ENCODE assay signal across 1 cellular context in genomic region chr19:16773259-16773658, GRCh38.
TF ChIP-seq lines count a peak whose summit lies in the region.

No MANE protein-coding gene starts in this region.

TF ChIP-seq in GM12878, 131 proteins besides CTCF, POLR2A, EP300 and RAD21:
- no peak for TF ChIP-seq NFIC (IDR thresholded peaks at IDR 0.05; ENCODE audit: low read depth, low read length)
- no peak for TF ChIP-seq ZZZ3 (IDR thresholded peaks at IDR 0.05; ENCODE audit: control insufficient read depth, insufficient read length, low read depth)
- no peak for TF ChIP-seq JUND (IDR thresholded peaks at IDR 0.05; ENCODE audit: low read depth, low read length)
- no peak for TF ChIP-seq BHLHE40 (IDR thresholded peaks at IDR 0.05; ENCODE audit: borderline replicate concordance in 1 of 2, low read depth in 2 of 2, low read length in 1 of 2)
- no peak for TF ChIP-seq MEF2A (IDR thresholded peaks at IDR 0.05; ENCODE audit: insufficient read depth, low read depth, low read length)
